10 cellular contexts compared by ENCODE assay signal in the genomic region with DNA sequence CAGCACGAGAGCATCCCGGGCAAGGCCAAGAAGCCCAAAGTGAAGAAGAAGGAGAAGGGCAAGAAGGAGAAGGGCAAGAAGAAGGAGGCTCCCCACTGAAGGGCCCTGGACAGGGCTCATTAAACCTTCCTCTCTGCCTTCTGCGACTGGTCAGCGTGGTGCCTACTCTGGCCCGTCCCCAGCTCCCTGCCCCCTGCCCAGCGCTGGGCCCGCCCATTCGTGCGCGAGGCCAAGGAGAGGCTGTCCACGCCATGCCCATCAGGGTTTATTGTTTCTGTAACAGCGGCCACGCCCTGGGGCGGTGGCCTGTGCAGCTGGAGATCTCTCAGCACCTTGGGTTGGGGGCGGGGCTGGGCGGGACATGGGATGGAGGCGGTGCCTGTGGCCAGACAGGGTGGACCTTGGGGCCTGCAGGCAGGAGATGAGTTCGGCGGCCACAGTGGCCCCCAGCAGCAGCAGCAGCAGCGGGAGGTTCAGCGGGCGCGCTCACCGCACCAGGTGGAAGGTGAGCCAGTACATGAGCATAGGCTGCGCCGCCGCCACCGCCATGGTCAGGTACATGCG. TPM values are rescaled to one million over a fixed set of nuclear protein-coding genes. Genes with fewer than 3 reads are reported as not detected.
DNase-seq lines count a peak whose midpoint lies in the region; ATAC-seq and TF ChIP-seq lines count a peak whose summit lies in the region.
"Had no signal": no experiment of that assay in that cellular context is flagged by ENCODE, and none has a peak within 500 bp of the region (broad histone marks: within the 10 kb centered on the region; RNA-seq: fewer than 3 reads in every experiment).

No MANE protein-coding gene starts in this region.

- H3K9me2 ChIP-seq in PC-3 (replicated peaks; ENCODE audit: low read length) = no peaks in the 10 kb centered on the region

- no peak overlapping the region for H3K27ac Mint-ChIP-seq in stimulated activated naive B cell treated with anti-CD40 and anti-IgM and Interleukin-4, amounts not matched to agents 10 μg/mL and 1 μg/mL and 100 μg/mL, for 72 hours
- H3K27ac Mint-ChIP-seq: activated naive CD4-positive, alpha-beta T cell treated with anti-CD3 and anti-CD28 coated beads, Interleukin-2, amount 50 U/mL, for 72 hours; HFFc6 had no signal

- no peaks in the 10 kb centered on the region for H3F3A ChIP-seq in PC-3 (ENCODE audit: low read length, unreplicated experiment)

- intact Hi-C loops in PC-3 (cut with micrococcal nuclease) (loop anchor here (2.0 kb wide), 2 partner anchors 30 to 38 kb away; a partner anchor contains a TSS), psoas muscle (cut with DNase I) (no loop called here)

- peaks cover 31% of the 10 kb centered on the region for H3K79me2 ChIP-seq in PC-3 (ENCODE audit: low read length)

- POLR2A ChIA-PET in PC-3 (lab: Charles Lee; ENCODE audit: unreplicated experiment) = interaction anchor here (0.6 to 1.0 kb wide), 3 partner anchors 8 to 1131 kb away, joined by 3 to 8 read pairs (median 3); a partner anchor contains a TSS

- H3K36me3 Mint-ChIP-seq in stimulated activated naive B cell treated with anti-CD40 and anti-IgM and Interleukin-4, amounts not matched to agents 10 μg/mL and 1 μg/mL and 100 μg/mL, for 72 hours = peaks cover 38 to 43% of the 10 kb centered on the region in 2 donors
- H3K36me3 Mint-ChIP-seq: activated naive CD4-positive, alpha-beta T cell treated with anti-CD3 and anti-CD28 coated beads, Interleukin-2, amount 50 U/mL, for 72 hours had no signal

- 62 to 73% (median 71%) methylated on average over 21 to 29 of the region's 29 CpGs for WGBS in psoas muscle, 3 donors

- H3K27ac ChIP-seq in PC-3 (ENCODE audit: low read length) (peak overlapping the region; percentile 90), foreskin keratinocyte (peak overlapping the region; percentile 85), psoas muscle (no peak overlapping the region), coronary artery (no peak overlapping the region)

- H3K4me3 Mint-ChIP-seq in stimulated activated naive B cell treated with anti-CD40 and anti-IgM and Interleukin-4, amounts not matched to agents 10 μg/mL and 1 μg/mL and 100 μg/mL, for 72 hours = no peak overlapping the region
- H3K4me3 Mint-ChIP-seq: HFFc6 had no signal

- BruUV-seq in PC-3 (replicated peaks; lab: Mats Ljungman, UMichigan) = no TSS peak

- in situ Hi-C loops in HAP-1 (cut with MboI; ENCODE audit: low sequenced_read_pairs) = no loop called here

- no peaks in the 10 kb centered on the region for H3K9me3 ChIP-seq in HAP-1
- no peaks in the 10 kb centered on the region for H3K9me3 ChIP-seq in PC-3 (ENCODE audit: low read length)
- H3K9me3 ChIP-seq in psoas muscle = no peaks in the 10 kb centered on the region

- TF ChIP-seq CTCF in PC-3 (conservative IDR thresholded peaks at IDR 0.05; ENCODE audit: low read depth, low read length) (no peak), foreskin keratinocyte (conservative IDR thresholded peaks at IDR 0.05) (no peak), psoas muscle (IDR thresholded peaks at IDR 0.05) (no peak), coronary artery (IDR thresholded peaks at IDR 0.05) (no peak)

- peak overlapping the region; percentile 98 for H3K4me2 ChIP-seq in PC-3 (ENCODE audit: low read length)

- ATAC-seq in PC-3 (peak; percentile 70), foreskin keratinocyte (peak; percentile 10), psoas muscle (peak in 3 of 4 donors; percentile 15 to 65 (median 36)), GM18870 (IDR thresholded peaks at IDR 0.05; ENCODE audit: unreplicated experiment) (no peak)
- ATAC-seq in stimulated activated naive B cell treated with anti-CD40 and anti-IgM and Interleukin-4, amounts not matched to agents 10 μg/mL and 1 μg/mL and 100 μg/mL, for 72 hours (replicated peaks) = no peak
- ATAC-seq: activated naive CD4-positive, alpha-beta T cell treated with anti-CD3 and anti-CD28 coated beads, Interleukin-2, amount 50 U/mL, for 72 hours had no signal

- no peaks in the 10 kb centered on the region for H3K27me3 Mint-ChIP-seq in stimulated activated naive B cell treated with anti-CD40 and anti-IgM and Interleukin-4, amounts not matched to agents 10 μg/mL and 1 μg/mL and 100 μg/mL, for 72 hours

- H3K36me3 ChIP-seq in HAP-1 (replicated peaks) = peaks cover 40% of the 10 kb centered on the region
- no peaks in the 10 kb centered on the region for H3K36me3 ChIP-seq in PC-3 (ENCODE audit: low read depth, low read length)
- peaks cover 0 to 41% of the 10 kb centered on the region in 2 donors for H3K36me3 ChIP-seq in psoas muscle (ENCODE audit: insufficient read depth in 1 of 2, low read depth in 1 of 2)

- no peaks in the 10 kb centered on the region for H4K20me1 ChIP-seq in PC-3 (ENCODE audit: low read length)

- no peak overlapping the region for H2AFZ ChIP-seq in PC-3 (ENCODE audit: low read length)

- CTCF ChIA-PET in PC-3 (lab: Charles Lee) = no interaction called here

- H3K4me3 ChIP-seq in HAP-1 (no peak overlapping the region), PC-3 (ENCODE audit: low read length) (peak overlapping the region; percentile 84), psoas muscle (no peak overlapping the region), coronary artery (no peak overlapping the region)

- H3K9ac ChIP-seq in PC-3 (ENCODE audit: low read length) = peak overlapping the region; percentile 87

- peaks cover 0 to 2% of the 10 kb centered on the region in 2 donors for H3K9me3 Mint-ChIP-seq in stimulated activated naive B cell treated with anti-CD40 and anti-IgM and Interleukin-4, amounts not matched to agents 10 μg/mL and 1 μg/mL and 100 μg/mL, for 72 hours
- H3K9me3 Mint-ChIP-seq: activated naive CD4-positive, alpha-beta T cell treated with anti-CD3 and anti-CD28 coated beads, Interleukin-2, amount 50 U/mL, for 72 hours; HFFc6 had no signal

- H3K4me1 Mint-ChIP-seq in stimulated activated naive B cell treated with anti-CD40 and anti-IgM and Interleukin-4, amounts not matched to agents 10 μg/mL and 1 μg/mL and 100 μg/mL, for 72 hours = peaks cover 7 to 21% of the 10 kb centered on the region in 2 donors

- H3K27me3 ChIP-seq in HAP-1 (ENCODE audit: low read depth) (no peaks in the 10 kb centered on the region), PC-3 (ENCODE audit: low read length) (no peaks in the 10 kb centered on the region), foreskin keratinocyte (no peaks in the 10 kb centered on the region), psoas muscle (ENCODE audit: insufficient read depth in 3 of 3, low read length in 2 of 3) (no peaks in the 10 kb centered on the region)

- peaks cover 3% of the 10 kb centered on the region for H3K4me1 ChIP-seq in HAP-1
- H3K4me1 ChIP-seq in PC-3 (ENCODE audit: insufficient read depth, low read length) = peaks cover 27% of the 10 kb centered on the region
- H3K4me1 ChIP-seq in foreskin keratinocyte = peaks cover 7% of the 10 kb centered on the region
- no peaks in the 10 kb centered on the region for H3K4me1 ChIP-seq in psoas muscle

- DNase-seq in HAP-1 (ENCODE audit: low spot score in 2 of 2) = peak; percentile 30 to 77
- peak; percentile 95 for DNase-seq in PC-3
- peak; percentile 80 to 91 for DNase-seq in foreskin keratinocyte
- no peak for DNase-seq in psoas muscle
- DNase-seq in coronary artery (ENCODE audit: low spot score) = no peak
- DNase-seq in HCEC 1CT = no peak
- DNase-seq in stimulated activated naive B cell treated with anti-CD40 and anti-IgM and Interleukin-4, amounts not matched to agents 10 μg/mL and 1 μg/mL and 100 μg/mL, for 72 hours = no peak
- DNase-seq: HFFc6 had no signal

RNA-seq across cellular contexts. Expression of a gene that starts 0.9 kb away (rescaled TPM):
- total RNA-seq in PC-3 (2014; rRNA removed) = 169 and 212 TPM in 2 replicates
- 513 and 634 TPM in 2 replicates for total RNA-seq in foreskin keratinocyte
- 1,054 and 1,152 TPM in 2 replicates for polyA plus RNA-seq in foreskin keratinocyte
- 1 to 10 TPM in 2 of 4 donors, not detected in 2; 3.4 to 3.7 TPM for total RNA-seq in psoas muscle
- polyA plus RNA-seq in psoas muscle = 1 to 10 TPM; 3.7 to 7.1 (median 6.5) TPM
- total RNA-seq: activated naive CD4-positive, alpha-beta T cell treated with anti-CD3 and anti-CD28 coated beads, Interleukin-2, amount 50 U/mL, for 72 hours; HFFc6 had no signal

RNA-seq across cellular contexts. Expression of a gene that starts 10.8 kb away (rescaled TPM):
- 62.9 and 72.3 TPM in 2 replicates for total RNA-seq in PC-3 (2014; rRNA removed)
- 60.1 and 72.7 TPM in 2 replicates for total RNA-seq in foreskin keratinocyte
- 90.2 and 115 TPM in 2 replicates for polyA plus RNA-seq in foreskin keratinocyte
- 10 to 100 TPM; 20.1 to 27.2 (median 21.6) TPM for total RNA-seq in psoas muscle
- polyA plus RNA-seq in psoas muscle = 10 to 100 TPM; 38.8 to 57.7 (median 42.7) TPM

RNA-seq across cellular contexts. Expression of a gene that starts 14.7 kb away (rescaled TPM):
- total RNA-seq in PC-3 (2014; rRNA removed) (3.3 and 6.7 TPM in 2 replicates), foreskin keratinocyte (19.5 and 22.6 TPM in 2 replicates), psoas muscle (under 1 TPM; 0.54 to 0.69 (median 0.64) TPM)
- polyA plus RNA-seq in foreskin keratinocyte (22.0 and 27.1 TPM in 2 replicates), psoas muscle (under 1 TPM; 0.21 to 0.42 (median 0.39) TPM)

RNA-seq across cellular contexts. Expression of a gene that starts 30.7 kb away (rescaled TPM):
- total RNA-seq in PC-3 (2014; rRNA removed) (0.44 and 2.5 TPM in 2 replicates), foreskin keratinocyte (0.63 and 1.4 TPM in 2 replicates), psoas muscle (1 to 10 TPM in 3 of 4 donors, under 1 TPM in 1; 0.81 to 2.1 (median 1.6) TPM)
- polyA plus RNA-seq in foreskin keratinocyte (0.64 and 0.71 TPM in 2 replicates), psoas muscle (1 to 10 TPM in 2 of 3 donors, under 1 TPM in 1; 0.75 to 2.6 (median 1.5) TPM)

RNA-seq across cellular contexts. Expression of a gene that starts 40.6 kb away (rescaled TPM):
- 442 and 650 TPM in 2 replicates for total RNA-seq in PC-3 (2014; rRNA removed)
- 419 and 453 TPM in 2 replicates for total RNA-seq in foreskin keratinocyte
- 616 and 683 TPM in 2 replicates for polyA plus RNA-seq in foreskin keratinocyte
- 1 to 10 TPM in 2 of 4 donors, under 1 TPM in 2; 0.95 to 2.2 (median 1.2) TPM for total RNA-seq in psoas muscle
- polyA plus RNA-seq in psoas muscle = 1 to 10 TPM in 1 of 3 donors, under 1 TPM in 2; 0.49 to 1.1 (median 0.59) TPM

Comparison
In these comparisons a context has a peak if more than half of its experiments do, and no peak if none do; other contexts are left out.
1. DNase-seq: peak in HAP-1 (2 of 2), PC-3 (single experiment) and foreskin keratinocyte (2 of 2); none in psoas muscle (0 of 2), coronary artery (single experiment), HCEC 1CT (single experiment) and stimulated activated naive B cell treated with anti-CD40 and anti-IgM and Interleukin-4, amounts not matched to agents 10 μg/mL and 1 μg/mL and 100 μg/mL, for 72 hours (single experiment).
2. ATAC-seq: peak in PC-3 (single experiment), foreskin keratinocyte (single experiment) and psoas muscle (3 of 4); none in stimulated activated naive B cell treated with anti-CD40 and anti-IgM and Interleukin-4, amounts not matched to agents 10 μg/mL and 1 μg/mL and 100 μg/mL, for 72 hours (0 of 2) and GM18870 (single experiment).
3. H3K27ac ChIP-seq: peak in PC-3 (single experiment) and foreskin keratinocyte (single experiment); none in psoas muscle (single experiment) and coronary artery (0 of 2).
4. RNA of a gene that starts 0.9 kb away (total RNA-seq): 513 to 634 TPM in foreskin keratinocyte and 169 to 212 TPM in PC-3; 3.4 to 3.7 TPM in psoas muscle; every median in the first group is over 10 times any median in the second.